Comparison of ENCODE assay signal across 23 cellular contexts in genomic region chr1:31915438-31915837, GRCh38. TPM values are rescaled to one million over a fixed set of nuclear protein-coding genes. Genes with fewer than 3 reads are reported as not detected.
DNase-seq lines count a peak whose midpoint lies in the region; ATAC-seq and TF ChIP-seq lines count a peak whose summit lies in the region.
"Had no signal": no experiment of that assay in that cellular context is flagged by ENCODE, and none has a peak within 500 bp of the region (broad histone marks: within the 10 kb centered on the region; RNA-seq: fewer than 3 reads in every experiment).

No MANE protein-coding gene starts in this region.

- H3K4me3 ChIP-seq in PC-9 (no peak overlapping the region), smooth muscle cell (no peak overlapping the region)
- no peak overlapping the region for H3K4me3 ChIP-seq in naive thymus-derived CD4-positive, alpha-beta T cell (ENCODE audit: low read length)
- H3K4me3 ChIP-seq: BLaER1 had no signal

- H3K9ac ChIP-seq in smooth muscle cell (ENCODE audit: low read depth) = no peak overlapping the region
- H3K9ac ChIP-seq: BLaER1 had no signal

- H2AFZ ChIP-seq in PC-9 (no peak overlapping the region), smooth muscle cell (ENCODE audit: low read depth) (no peak overlapping the region)

- H3K79me2 ChIP-seq in PC-9 (ENCODE audit: low read depth) (peaks cover 99% of the 10 kb centered on the region), smooth muscle cell (ENCODE audit: low read depth) (peaks cover 100% of the 10 kb centered on the region)

- no peak for TF ChIP-seq CTCF in CD4-positive, alpha-beta T cell (IDR thresholded peaks at IDR 0.05)
- TF ChIP-seq CTCF in PC-9 (conservative IDR thresholded peaks at IDR 0.05) (no peak), smooth muscle cell (IDR thresholded peaks at IDR 0.05; ENCODE audit: borderline replicate concordance, insufficient read depth, poor library complexity, severe bottlenecking) (no peak)

- H3K9me3 ChIP-seq in CD4-positive, alpha-beta T cell (ENCODE audit: control insufficient read depth, low read length) = no peaks in the 10 kb centered on the region
- H3K9me3 ChIP-seq in PC-9 (ENCODE audit: insufficient read depth, low read depth) = no peaks in the 10 kb centered on the region
- H3K9me3 ChIP-seq in naive thymus-derived CD4-positive, alpha-beta T cell (ENCODE audit: control insufficient read depth in 2 of 3, low read length in 3 of 3) = no peaks in the 10 kb centered on the region
- no peaks in the 10 kb centered on the region for H3K9me3 ChIP-seq in smooth muscle cell (replicated peaks; ENCODE audit: low read depth)
- H3K9me3 ChIP-seq: Caco-2 had no signal

- H3F3A ChIP-seq in PC-9 (ENCODE audit: insufficient read depth, low read depth) (peaks cover 91% of the 10 kb centered on the region), smooth muscle cell (ENCODE audit: low read depth) (peaks cover 7% of the 10 kb centered on the region)

- BruUV-seq in PC-9 (replicated peaks; lab: Mats Ljungman, UMichigan) = no TSS peak

- H3K4me2 ChIP-seq in PC-9 (no peak overlapping the region), smooth muscle cell (no peak overlapping the region)
- H3K4me2 ChIP-seq: BLaER1 had no signal

- peaks cover 97% of the 10 kb centered on the region for H4K20me1 ChIP-seq in PC-9 (ENCODE audit: insufficient read depth)
- peaks cover 99% of the 10 kb centered on the region for H4K20me1 ChIP-seq in smooth muscle cell (ENCODE audit: low read depth)

- DNase-seq in activated T-cell treated with anti-CD3 and anti-CD28 coated beads, Interleukin-2, amount 50 U/mL, for 24 hours = no peak
- DNase-seq in activated T-cell treated with anti-CD3 and anti-CD28 coated beads for 4 hours = no peak
- no peak for DNase-seq in CD4-positive, alpha-beta T cell
- no peak for DNase-seq in PC-9
- no peak for DNase-seq in naive thymus-derived CD4-positive, alpha-beta T cell
- no peak for DNase-seq in smooth muscle cell (lab: John Stamatoyannopoulos, UW; ENCODE audit: unreplicated experiment)
- DNase-seq in OCI-M1 (lab: John Stamatoyannopoulos, UW) = no peak
- DNase-seq: Caco-2; CD4-positive, alpha-beta memory T cell; GF-D8; NCI-H1048; NCI-H1417; NCI-H1694; NCI-H2029 treated with DMSO at 0.1 percent for 48 hours; NCI-H446 treated with DMSO at 0.1 percent for 48 hours; NCI-H526; NCI-H82; NK-92 treated with Interleukin-12 subunit alpha and Interleukin-12 subunit beta, amount 100 ng/mL, for 24 hours; SHP77 had no signal

- H3K9me3 Mint-ChIP-seq in activated T-cell treated with anti-CD3 and anti-CD28 coated beads, Interleukin-2, amount 50 U/mL, for 24 hours = no peaks in the 10 kb centered on the region
- no peaks in the 10 kb centered on the region for H3K9me3 Mint-ChIP-seq in CD4-positive, alpha-beta T cell
- no peaks in the 10 kb centered on the region for H3K9me3 Mint-ChIP-seq in naive thymus-derived CD4-positive, alpha-beta T cell
- H3K9me3 Mint-ChIP-seq: CD4-positive, alpha-beta memory T cell had no signal

- H3K27me3 ChIP-seq in CD4-positive, alpha-beta T cell (ENCODE audit: control insufficient read depth, insufficient read depth, low read length) = no peaks in the 10 kb centered on the region
- H3K27me3 ChIP-seq in PC-9 (ENCODE audit: insufficient read depth, low read depth) (no peaks in the 10 kb centered on the region), smooth muscle cell (ENCODE audit: low read depth) (no peaks in the 10 kb centered on the region)
- H3K27me3 ChIP-seq in naive thymus-derived CD4-positive, alpha-beta T cell (ENCODE audit: control insufficient read depth in 2 of 2, insufficient read depth in 2 of 2, low read length in 2 of 2) = no peaks in the 10 kb centered on the region
- H3K27me3 ChIP-seq: BLaER1 had no signal

- WGBS in smooth muscle cell (ENCODE audit: low lambda C conversion rate) = 97% methylated on average over 4 of the region's 4 CpGs

- no peaks in the 10 kb centered on the region for H3K27me3 Mint-ChIP-seq in activated T-cell treated with anti-CD3 and anti-CD28 coated beads, Interleukin-2, amount 50 U/mL, for 24 hours
- no peaks in the 10 kb centered on the region for H3K27me3 Mint-ChIP-seq in CD4-positive, alpha-beta T cell
- H3K27me3 Mint-ChIP-seq in naive thymus-derived CD4-positive, alpha-beta T cell = no peaks in the 10 kb centered on the region
- H3K27me3 Mint-ChIP-seq: CD4-positive, alpha-beta memory T cell had no signal

- POLR2A ChIA-PET in CD4-positive, alpha-beta T cell (lab: Charles Lee) = interaction anchor here (0.9 kb wide), 1 partner anchor 11 kb away, joined by 3 read pairs; no protein-coding TSS in a partner anchor
- POLR2A ChIA-PET in PC-9 (lab: Charles Lee; ENCODE audit: unreplicated experiment) = no interaction called here
- POLR2A ChIA-PET in naive thymus-derived CD4-positive, alpha-beta T cell (lab: Charles Lee) = interaction anchor here (0.9 to 2.3 kb wide), 6 partner anchors 13 to 26 kb away, joined by 3 to 10 read pairs (median 4); no protein-coding TSS in a partner anchor

- no peaks in the 10 kb centered on the region for H3K9me2 ChIP-seq in PC-9 (ENCODE audit: insufficient read depth)

- intact Hi-C loops in CD4-positive, alpha-beta T cell (cut with DNase I, micrococcal nuclease) = no loop called here
- intact Hi-C loops in PC-9 (cut with micrococcal nuclease; ENCODE audit: unreplicated experiment) = no loop called here
- intact Hi-C loops in naive thymus-derived CD4-positive, alpha-beta T cell (cut with micrococcal nuclease) = no loop called here

- peak overlapping the region; percentile 44 for H3K27ac Mint-ChIP-seq in activated T-cell treated with anti-CD3 and anti-CD28 coated beads, Interleukin-2, amount 50 U/mL, for 24 hours
- peak overlapping the region; percentile 71 for H3K27ac Mint-ChIP-seq in CD4-positive, alpha-beta T cell
- H3K27ac Mint-ChIP-seq in naive thymus-derived CD4-positive, alpha-beta T cell = peak overlapping the region in 7 of 9 donors; percentile 14 to 78 (median 56)

- H3K27ac ChIP-seq in CD4-positive, alpha-beta T cell (ENCODE audit: low read depth, low read length) = no peak overlapping the region
- H3K27ac ChIP-seq in PC-9 (0 out of 2 replicates have a peak overlapping the region, but pooled peaks have one; percentile 1), smooth muscle cell (ENCODE audit: low read depth) (no peak overlapping the region)
- no peak overlapping the region for H3K27ac ChIP-seq in naive thymus-derived CD4-positive, alpha-beta T cell (ENCODE audit: low read depth, low read length)
- H3K27ac ChIP-seq: BLaER1, RWPE1 had no signal

- H3K4me1 Mint-ChIP-seq in activated T-cell treated with anti-CD3 and anti-CD28 coated beads, Interleukin-2, amount 50 U/mL, for 24 hours (ENCODE audit: low read depth) = peaks cover 77% of the 10 kb centered on the region
- H3K4me1 Mint-ChIP-seq in CD4-positive, alpha-beta T cell (ENCODE audit: low read depth) = peaks cover 79% of the 10 kb centered on the region
- peaks cover 42 to 87% (median 69%) of the 10 kb centered on the region in 7 donors for H3K4me1 Mint-ChIP-seq in naive thymus-derived CD4-positive, alpha-beta T cell

- no peak for ATAC-seq in CD4-positive, alpha-beta T cell (ENCODE audit: poor library complexity)
- ATAC-seq in naive thymus-derived CD4-positive, alpha-beta T cell = no peak
- ATAC-seq: HCT116, Panc1 had no signal

- CTCF ChIA-PET in CD4-positive, alpha-beta T cell (lab: Charles Lee) = interaction anchor here (1.2 kb wide), 1 partner anchor 49 kb away, joined by 3 read pairs; no protein-coding TSS in a partner anchor
- CTCF ChIA-PET in PC-9 (lab: Charles Lee) = interaction anchor here (0.6 kb wide), 1 partner anchor 224 kb away, joined by 5 read pairs; no protein-coding TSS in a partner anchor
- CTCF ChIA-PET in naive thymus-derived CD4-positive, alpha-beta T cell (lab: Charles Lee) = interaction anchor here (0.6 to 0.8 kb wide), 6 partner anchors 8 to 478 kb away, joined by 3 to 4 read pairs (median 3); no protein-coding TSS in a partner anchor

- H3K36me3 Mint-ChIP-seq in activated T-cell treated with anti-CD3 and anti-CD28 coated beads, Interleukin-2, amount 50 U/mL, for 24 hours (ENCODE audit: low read depth) = peaks cover 93% of the 10 kb centered on the region
- peaks cover 90% of the 10 kb centered on the region for H3K36me3 Mint-ChIP-seq in CD4-positive, alpha-beta T cell (ENCODE audit: low read depth)
- peaks cover 9 to 45% (median 28%) of the 10 kb centered on the region in 5 donors for H3K36me3 Mint-ChIP-seq in naive thymus-derived CD4-positive, alpha-beta T cell

- H3K4me3 Mint-ChIP-seq in activated T-cell treated with anti-CD3 and anti-CD28 coated beads, Interleukin-2, amount 50 U/mL, for 24 hours = no peak overlapping the region
- H3K4me3 Mint-ChIP-seq in CD4-positive, alpha-beta T cell = no peak overlapping the region
- H3K4me3 Mint-ChIP-seq in naive thymus-derived CD4-positive, alpha-beta T cell = no peak overlapping the region
- H3K4me3 Mint-ChIP-seq: CD4-positive, alpha-beta memory T cell had no signal

- H3K36me3 ChIP-seq in PC-9 (ENCODE audit: low read depth) = peaks cover 87% of the 10 kb centered on the region
- H3K36me3 ChIP-seq in naive thymus-derived CD4-positive, alpha-beta T cell (ENCODE audit: control insufficient read depth in 2 of 3, insufficient read depth in 3 of 3, low read length in 3 of 3) = peaks cover 21 to 44% (median 38%) of the 10 kb centered on the region in 3 experiments
- peaks cover 11% of the 10 kb centered on the region for H3K36me3 ChIP-seq in smooth muscle cell (ENCODE audit: low read depth)

- H3K4me1 ChIP-seq in PC-9 (replicated peaks; ENCODE audit: insufficient read depth) (peaks cover 26% of the 10 kb centered on the region), smooth muscle cell (ENCODE audit: low read depth) (peaks cover 9% of the 10 kb centered on the region)
- H3K4me1 ChIP-seq in naive thymus-derived CD4-positive, alpha-beta T cell (ENCODE audit: control insufficient read depth in 2 of 2, insufficient read depth in 2 of 2, low read length in 2 of 2) = peaks cover 32 to 50% of the 10 kb centered on the region in 2 donors

RNA-seq across cellular contexts. Expression of gene PTP4A2, which starts 22.7 kb away (rescaled TPM):
- 100 to 1,000 TPM; 282 to 287 TPM for total RNA-seq in CD4-positive, alpha-beta T cell
- total RNA-seq in PC-9 (2021) = 149 and 201 TPM in 2 replicates
- total RNA-seq in naive thymus-derived CD4-positive, alpha-beta T cell = 100 to 1,000 TPM; 196 to 449 (median 271) TPM
- polyA plus RNA-seq in naive thymus-derived CD4-positive, alpha-beta T cell = 100 to 1,000 TPM; 276 to 398 TPM
- total RNA-seq in smooth muscle cell = 460 and 518 TPM in 2 replicates
- polyA plus RNA-seq in smooth muscle cell = 316 and 334 TPM in 2 replicates
